Comparison of ENCODE assay signal across 22 cellular contexts in genomic region chr7:75909521-75910132, GRCh38.
"Had no signal": no experiment of that assay in that cellular context is flagged by ENCODE, and none has a peak within 500 bp of the region (broad histone marks: within the 10 kb centered on the region; RNA-seq: fewer than 3 reads in every experiment).

No MANE protein-coding gene starts in this region.

- H3K36me3 ChIP-seq: gastrocnemius medialis, lower lobe of right lung, prostate gland, spleen, suprapubic skin, transverse colon, upper lobe of right lung, uterus had no signal

- H3K27ac ChIP-seq: epithelial cell of prostate, gastrocnemius medialis, lower lobe of right lung, prostate gland, skin epidermis, suprapubic skin, transverse colon, upper lobe of right lung, uterus had no signal

- H3K4me3 ChIP-seq: gastrocnemius medialis, lower lobe of right lung, prostate gland, skin epidermis, spleen, suprapubic skin, transverse colon, upper lobe of right lung, uterus had no signal

- DNase-seq: effector CD8-positive, alpha-beta T cell; endodermal cell; foreskin fibroblast; gastrocnemius medialis; head of caudate nucleus; left ventricle myocardium superior; lower lobe of right lung; natural killer cell; right cardiac atrium; spleen; stimulated activated CD4-positive, alpha-beta T cell treated with anti-CD3 and anti-CD28 coated beads, Interleukin-4, amount 100 ng/mL, for 4 hours; stimulated activated naive CD4-positive, alpha-beta T cell; stimulated activated naive CD8-positive, alpha-beta T cell treated with anti-CD3 and anti-CD28 coated beads, Interleukin-15, amount 100 ng/mL, for 72 hours; transverse colon; upper lobe of right lung; uterus had no signal

- H3K36me3 Mint-ChIP-seq: natural killer cell had no signal

- H3K4me1 ChIP-seq: prostate gland, uterus had no signal

- ATAC-seq: esophagus mucosa; gastrocnemius medialis; left ventricle myocardium superior; lower lobe of right lung; natural killer cell; right cardiac atrium; stimulated activated naive CD8-positive, alpha-beta T cell treated with anti-CD3 and anti-CD28 coated beads, Interleukin-15, amount 100 ng/mL, for 72 hours; upper lobe of right lung had no signal

- H3K9me3 ChIP-seq: gastrocnemius medialis, lower lobe of right lung, prostate gland, spleen, suprapubic skin, transverse colon, upper lobe of right lung, uterus had no signal

- H3K27me3 Mint-ChIP-seq: dendritic cell treated with granulocyte-macrophage colony-stimulating factor and Interleukin-4, amounts not matched to agents 40 ng/mL and 50 ng/mL, for 4 days; stimulated activated naive CD8-positive, alpha-beta T cell treated with anti-CD3 and anti-CD28 coated beads, Interleukin-15, amount 100 ng/mL, for 72 hours had no signal

- H3K27ac Mint-ChIP-seq: dendritic cell treated with granulocyte-macrophage colony-stimulating factor and Interleukin-4, amounts not matched to agents 40 ng/mL and 50 ng/mL, for 4 days; endodermal cell; natural killer cell had no signal

- H3K4me3 Mint-ChIP-seq: dendritic cell treated with granulocyte-macrophage colony-stimulating factor and Interleukin-4, amounts not matched to agents 40 ng/mL and 50 ng/mL, for 4 days; endodermal cell; natural killer cell; stimulated activated naive CD8-positive, alpha-beta T cell treated with anti-CD3 and anti-CD28 coated beads, Interleukin-15, amount 100 ng/mL, for 72 hours had no signal

- H3K9me3 Mint-ChIP-seq: dendritic cell treated with granulocyte-macrophage colony-stimulating factor and Interleukin-4, amounts not matched to agents 40 ng/mL and 50 ng/mL, for 4 days; endodermal cell; natural killer cell; stimulated activated naive CD8-positive, alpha-beta T cell treated with anti-CD3 and anti-CD28 coated beads, Interleukin-15, amount 100 ng/mL, for 72 hours had no signal
